In genomic region chr9:124863371-124863831, GRCh38 we compare ENCODE assay signal across 1 cellular context.
TF ChIP-seq lines count a peak whose summit lies in the region.

No MANE protein-coding gene starts in this region.

TF ChIP-seq in endothelial cell of umbilical vein, 7 proteins besides CTCF, POLR2A, EP300 and RAD21 (continued from another document):
- TF ChIP-seq MYC (IDR thresholded peaks at IDR 0.05; ENCODE audit: low read depth, low read length) (no peak), FOS (IDR thresholded peaks at IDR 0.05; ENCODE audit: borderline replicate concordance, insufficient read depth, low read length) (no peak), EZH2 (IDR thresholded peaks at IDR 0.05; ENCODE audit: borderline replicate concordance, low read depth, low read length, severe bottlenecking) (no peak), POLR2AphosphoS5 (IDR thresholded peaks at IDR 0.05; ENCODE audit: insufficient read depth, low read depth, low read length) (no peak)
